ENCODE assay signal across 26 cellular contexts in genomic region chr12:19794116-19794515, GRCh38.
DNase-seq lines count a peak whose midpoint lies in the region; ATAC-seq and TF ChIP-seq lines count a peak whose summit lies in the region.
"Had no signal": no experiment of that assay in that cellular context is flagged by ENCODE, and none has a peak within 500 bp of the region (broad histone marks: within the 10 kb centered on the region; RNA-seq: fewer than 3 reads in every experiment).

No MANE protein-coding gene starts in this region.

- H3K36me3 ChIP-seq in neural progenitor cell (no peaks in the 10 kb centered on the region), thyroid gland (no peaks in the 10 kb centered on the region)
- H3K36me3 ChIP-seq: BE2C, SJCRH30 had no signal

- no peaks in the 10 kb centered on the region for H3K27me3 Mint-ChIP-seq in stimulated activated naive CD8-positive, alpha-beta T cell treated with anti-CD3 and anti-CD28 coated beads, Interleukin-15, Interleukin-2, amounts not matched to agents 100 ng/mL and 50 ng/mL, for 24 hours
- no peaks in the 10 kb centered on the region for H3K27me3 Mint-ChIP-seq in stimulated activated naive CD8-positive, alpha-beta T cell treated with anti-CD3 and anti-CD28 coated beads, Interleukin-15, amount 100 ng/mL, for 72 hours
- H3K27me3 Mint-ChIP-seq in neural progenitor cell (ENCODE audit: insufficient read depth, low read depth), result no peaks in the 10 kb centered on the region

- intact Hi-C loops in thyroid gland (cut with DNase I), result no loop called here

- no peak overlapping the region for H3K9ac ChIP-seq in neural progenitor cell

- 23 to 33% methylated on average over 1 of the region's 1 CpG for WGBS in thyroid gland, 2 donors

- TF ChIP-seq CTCF in astrocyte of the spinal cord (IDR thresholded peaks at IDR 0.05; ENCODE audit: low read depth, low read length) (no peak), neural progenitor cell (IDR thresholded peaks at IDR 0.05) (no peak), thyroid gland (IDR thresholded peaks at IDR 0.05) (no peak)

- H3K27me3 ChIP-seq in neural progenitor cell, result no peaks in the 10 kb centered on the region
- H3K27me3 ChIP-seq in thyroid gland, result no peaks in the 10 kb centered on the region
- H3K27me3 ChIP-seq: BE2C, SJCRH30 had no signal

- in situ Hi-C loops in astrocyte of the spinal cord (cut with HindIII; ENCODE audit: low sequenced_read_pairs), result no loop called here

- H3K27ac ChIP-seq in neural progenitor cell (no peak overlapping the region), thyroid gland (peak overlapping the region; percentile 6 to 34 (median 7))
- H3K27ac ChIP-seq: SJCRH30 had no signal

- H3K79me2 ChIP-seq in neural progenitor cell (ENCODE audit: low read depth), result no peaks in the 10 kb centered on the region

- H3K4me3 Mint-ChIP-seq in stimulated activated naive CD8-positive, alpha-beta T cell treated with anti-CD3 and anti-CD28 coated beads, Interleukin-15, Interleukin-2, amounts not matched to agents 100 ng/mL and 50 ng/mL, for 24 hours, result no peak overlapping the region
- no peak overlapping the region for H3K4me3 Mint-ChIP-seq in stimulated activated naive CD8-positive, alpha-beta T cell treated with anti-CD3 and anti-CD28 coated beads, Interleukin-15, amount 100 ng/mL, for 72 hours
- H3K4me3 Mint-ChIP-seq in neural progenitor cell, result no peak overlapping the region
- H3K4me3 Mint-ChIP-seq: CD14-positive monocyte; CD8-positive, alpha-beta memory T cell had no signal

- no peak for TF ChIP-seq POLR2A in thyroid gland (IDR thresholded peaks at IDR 0.05)

- H2AFZ ChIP-seq in neural progenitor cell (replicated peaks), result peak overlapping the region; percentile 31

- no peak overlapping the region for H3K4me2 ChIP-seq in neural progenitor cell

- no peak for DNase-seq in stimulated activated naive CD8-positive, alpha-beta T cell treated with anti-CD3 and anti-CD28 coated beads, Interleukin-15, amount 100 ng/mL, for 72 hours
- DNase-seq in astrocyte of the spinal cord (ENCODE audit: low read depth, low spot score) (peak; percentile 8), neural progenitor cell (ENCODE audit: low spot score) (no peak), thyroid gland (no peak), hepatic stellate cell (ENCODE audit: low spot score) (no peak), EL (no peak)
- DNase-seq: 8988T; ACHN; BE2C; CD8-positive, alpha-beta memory T cell; DMS 273 treated with DMSO at 0.1 percent for 48 hours; DMS79 treated with DMSO at 0.1 percent for 48 hours; Kasumi-1; NCI-H1105 treated with DMSO at 0.1 percent for 48 hours; NCI-H2029; NCI-H446; NCI-H526; NCI-H82; NK-92 treated with Interleukin-12 subunit alpha and Interleukin-12 subunit beta, amount 100 ng/mL, for 24 hours; PC-3; SJCRH30 had no signal

- H3K4me1 Mint-ChIP-seq in stimulated activated naive CD8-positive, alpha-beta T cell treated with anti-CD3 and anti-CD28 coated beads, Interleukin-15, Interleukin-2, amounts not matched to agents 100 ng/mL and 50 ng/mL, for 24 hours (ENCODE audit: low read depth), result peaks cover 43% of the 10 kb centered on the region
- peaks cover 31% of the 10 kb centered on the region for H3K4me1 Mint-ChIP-seq in stimulated activated naive CD8-positive, alpha-beta T cell treated with anti-CD3 and anti-CD28 coated beads, Interleukin-15, amount 100 ng/mL, for 72 hours
- H3K4me1 Mint-ChIP-seq in neural progenitor cell, result no peaks in the 10 kb centered on the region
- H3K4me1 Mint-ChIP-seq: CD14-positive monocyte had no signal

- H4K20me1 ChIP-seq in neural progenitor cell (ENCODE audit: low read depth), result no peaks in the 10 kb centered on the region

- peak overlapping the region; percentile 22 for H3K27ac Mint-ChIP-seq in stimulated activated naive CD8-positive, alpha-beta T cell treated with anti-CD3 and anti-CD28 coated beads, Interleukin-15, Interleukin-2, amounts not matched to agents 100 ng/mL and 50 ng/mL, for 24 hours
- H3K27ac Mint-ChIP-seq in stimulated activated naive CD8-positive, alpha-beta T cell treated with anti-CD3 and anti-CD28 coated beads, Interleukin-15, amount 100 ng/mL, for 72 hours, result no peak overlapping the region
- no peak overlapping the region for H3K27ac Mint-ChIP-seq in neural progenitor cell
- H3K27ac Mint-ChIP-seq: CD8-positive, alpha-beta memory T cell had no signal

- H3K4me3 ChIP-seq in astrocyte of the spinal cord (ENCODE audit: low read depth, low read length), result no peak overlapping the region
- H3K4me3 ChIP-seq in neural progenitor cell, result no peak overlapping the region
- no peak overlapping the region for H3K4me3 ChIP-seq in thyroid gland (replicated peaks in 1 of 3)
- H3K4me3 ChIP-seq: K562, SJCRH30 had no signal

- H3K9me3 Mint-ChIP-seq in stimulated activated naive CD8-positive, alpha-beta T cell treated with anti-CD3 and anti-CD28 coated beads, Interleukin-15, Interleukin-2, amounts not matched to agents 100 ng/mL and 50 ng/mL, for 24 hours, result no peaks in the 10 kb centered on the region
- peaks cover 0 to 3% of the 10 kb centered on the region in 2 donors for H3K9me3 Mint-ChIP-seq in stimulated activated naive CD8-positive, alpha-beta T cell treated with anti-CD3 and anti-CD28 coated beads, Interleukin-15, amount 100 ng/mL, for 72 hours
- no peaks in the 10 kb centered on the region for H3K9me3 Mint-ChIP-seq in neural progenitor cell

- H3K36me3 Mint-ChIP-seq in stimulated activated naive CD8-positive, alpha-beta T cell treated with anti-CD3 and anti-CD28 coated beads, Interleukin-15, Interleukin-2, amounts not matched to agents 100 ng/mL and 50 ng/mL, for 24 hours (ENCODE audit: low read depth), result peaks cover 4% of the 10 kb centered on the region
- no peaks in the 10 kb centered on the region for H3K36me3 Mint-ChIP-seq in neural progenitor cell
- H3K36me3 Mint-ChIP-seq: CD14-positive monocyte had no signal

- H3F3A ChIP-seq in neural progenitor cell (ENCODE audit: low read depth), result no peaks in the 10 kb centered on the region

- H3K4me1 ChIP-seq in neural progenitor cell, result no peaks in the 10 kb centered on the region
- H3K4me1 ChIP-seq in thyroid gland, result peaks cover 7 to 14% of the 10 kb centered on the region in 2 donors
- H3K4me1 ChIP-seq: BE2C, SJCRH30 had no signal

- ATAC-seq in stimulated activated naive CD8-positive, alpha-beta T cell treated with anti-CD3 and anti-CD28 coated beads, Interleukin-15, amount 100 ng/mL, for 72 hours, result no peak
- no peak for ATAC-seq in HG03097 (IDR thresholded peaks at IDR 0.05; ENCODE audit: low FRiP score, unreplicated experiment)
- ATAC-seq: K562, PC-3, Right ventricle myocardium inferior had no signal

- H3K9me3 ChIP-seq in neural progenitor cell (ENCODE audit: low read depth) (no peaks in the 10 kb centered on the region), thyroid gland (no peaks in the 10 kb centered on the region)
- H3K9me3 ChIP-seq: BE2C, SJCRH30 had no signal
